30 cellular contexts compared by ENCODE assay signal in the genomic region with DNA sequence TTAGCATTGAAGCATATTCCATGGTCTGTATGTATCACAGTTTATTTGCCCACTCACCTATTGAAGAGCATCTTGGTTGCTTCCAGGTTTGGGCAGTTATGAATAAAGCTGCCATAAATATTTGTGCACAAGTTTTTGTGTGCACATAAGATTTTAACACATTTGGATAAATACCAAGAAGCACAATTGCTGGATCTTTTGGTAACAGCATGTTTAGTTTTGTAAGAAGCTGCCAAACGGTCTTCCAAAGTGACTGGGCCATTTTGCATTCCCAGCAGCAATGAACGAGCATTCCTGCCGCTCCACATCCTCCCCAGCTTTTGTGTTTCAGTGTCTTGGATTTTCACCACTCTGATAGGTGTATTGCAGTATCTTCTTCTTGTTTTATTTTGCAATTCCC.
"Had no signal": no experiment of that assay in that cellular context is flagged by ENCODE, and none has a peak within 500 bp of the region (broad histone marks: within the 10 kb centered on the region; RNA-seq: fewer than 3 reads in every experiment).

No MANE protein-coding gene starts in this region.

- H3K27me3 Mint-ChIP-seq: activated CD4-positive, alpha-beta memory T cell treated with anti-CD3 and anti-CD28 coated beads, Interleukin-2, amount 10 ng/mL, durations not matched to agents 7 days and 5 days; activated CD4-positive, alpha-beta T cell treated with anti-CD3 and anti-CD28 coated beads, Interleukin-2, amount 10 ng/mL, durations not matched to agents 7 days and 5 days; activated naive CD8-positive, alpha-beta T cell; activated T-helper 17 cell treated with anti-CD3 and anti-CD28 coated beads, Interleukin-2, amount 50 U/mL, for 72 hours; dendritic cell treated with granulocyte-macrophage colony-stimulating factor and Interleukin-4, amounts not matched to agents 40 ng/mL and 50 ng/mL, for 4 days; T-cell had no signal

- H3K27ac ChIP-seq: brain microvascular endothelial cell, coronary artery, dorsolateral prefrontal cortex, foreskin keratinocyte, gastrocnemius medialis, heart left ventricle had no signal

- H3K36me3 ChIP-seq: brain microvascular endothelial cell, gastrocnemius medialis, heart left ventricle had no signal

- H3K9me3 ChIP-seq: gastrocnemius medialis, heart left ventricle had no signal

- ATAC-seq: activated T-cell treated with anti-CD3 and anti-CD28 coated beads, Interleukin-2, amount 50 U/mL, for 4 hours; activated T-helper 17 cell treated with anti-CD3 and anti-CD28 coated beads, Interleukin-2, amount 50 U/mL, for 72 hours; esophagus mucosa; foreskin keratinocyte; gastrocnemius medialis; heart left ventricle; T-cell had no signal

- H3K27me3 ChIP-seq: dorsolateral prefrontal cortex, foreskin keratinocyte, heart left ventricle had no signal

- H3K4me3 Mint-ChIP-seq: activated CD4-positive, alpha-beta memory T cell treated with anti-CD3 and anti-CD28 coated beads, Interleukin-2, amount 10 ng/mL, durations not matched to agents 7 days and 5 days; activated CD4-positive, alpha-beta T cell treated with anti-CD3 and anti-CD28 coated beads, Interleukin-2, amount 10 ng/mL, durations not matched to agents 7 days and 5 days; activated naive CD8-positive, alpha-beta T cell; activated T-cell treated with anti-CD3 and anti-CD28 coated beads, Interleukin-2, amount 50 U/mL, for 4 hours; activated T-helper 17 cell treated with anti-CD3 and anti-CD28 coated beads, Interleukin-2, amount 50 U/mL, for 72 hours; central memory CD8-positive, alpha-beta T cell; dendritic cell treated with granulocyte-macrophage colony-stimulating factor and Interleukin-4, amounts not matched to agents 40 ng/mL and 50 ng/mL, for 4 days; endodermal cell; T-cell; T-helper 1 cell treated with Interleukin-12 subunit alpha and Interleukin-12 subunit beta and Interleukin-4 antibody, amounts not matched to agents 30 μg/mL and 1 μg/mL, for 36 hours had no signal

- H3K4me1 ChIP-seq: foreskin keratinocyte had no signal

- H3K4me1 Mint-ChIP-seq: activated CD4-positive, alpha-beta T cell treated with anti-CD3 and anti-CD28 coated beads, Interleukin-2, amount 10 ng/mL, durations not matched to agents 7 days and 5 days; activated T-helper 17 cell treated with anti-CD3 and anti-CD28 coated beads, Interleukin-2, amount 50 U/mL, for 72 hours; central memory CD8-positive, alpha-beta T cell; endodermal cell; T-cell had no signal

- H3K4me3 ChIP-seq: coronary artery, dorsolateral prefrontal cortex, gastrocnemius medialis, heart left ventricle had no signal

- DNase-seq: activated CD4-positive, alpha-beta memory T cell treated with anti-CD3 and anti-CD28 coated beads, Interleukin-2, amount 10 ng/mL, durations not matched to agents 7 days and 5 days; activated CD4-positive, alpha-beta T cell treated with anti-CD3 and anti-CD28 coated beads for 1 hour; activated CD4-positive, alpha-beta T cell treated with anti-CD3 and anti-CD28 coated beads for 4 hours; activated CD4-positive, alpha-beta T cell treated with anti-CD3 and anti-CD28 coated beads, Interleukin-2, amount 10 ng/mL, durations not matched to agents 7 days and 5 days; activated CD4-positive, alpha-beta T cell treated with anti-CD3 and anti-CD28 coated beads, Interleukin-2, amount 50 U/mL, for 4 hours; activated CD8-positive, alpha-beta memory T cell treated with anti-CD3 and anti-CD28 coated beads for 24 hours; activated gamma-delta T cell treated with Interleukin-2 at 50 U/mL for 16 hours; activated naive CD4-positive, alpha-beta T cell treated with anti-CD3 and anti-CD28 coated beads, Interleukin-2, amount 50 U/mL, for 16 hours; activated naive CD4-positive, alpha-beta T cell treated with Interleukin-2 at 50 U/mL for 16 hours; activated T-cell treated with anti-CD3 and anti-CD28 coated beads, Interleukin-2, amount 50 U/mL, for 4 hours; amniotic stem cell; anterior cingulate cortex; brain microvascular endothelial cell; dorsolateral prefrontal cortex; effector memory CD4-positive, alpha-beta T cell; endodermal cell; foreskin keratinocyte; gastrocnemius medialis; glutamatergic neuron; heart left ventricle; SW 1271; T-cell; T1000 had no signal

- H3K9me3 Mint-ChIP-seq: activated CD4-positive, alpha-beta memory T cell treated with anti-CD3 and anti-CD28 coated beads, Interleukin-2, amount 10 ng/mL, durations not matched to agents 7 days and 5 days; activated CD4-positive, alpha-beta T cell treated with anti-CD3 and anti-CD28 coated beads, Interleukin-2, amount 10 ng/mL, durations not matched to agents 7 days and 5 days; activated T-cell treated with anti-CD3 and anti-CD28 coated beads, Interleukin-2, amount 50 U/mL, for 4 hours; activated T-helper 17 cell treated with anti-CD3 and anti-CD28 coated beads, Interleukin-2, amount 50 U/mL, for 72 hours; central memory CD8-positive, alpha-beta T cell; dendritic cell treated with granulocyte-macrophage colony-stimulating factor and Interleukin-4, amounts not matched to agents 40 ng/mL and 50 ng/mL, for 4 days; endodermal cell; T-cell; T-helper 1 cell treated with Interleukin-12 subunit alpha and Interleukin-12 subunit beta and Interleukin-4 antibody, amounts not matched to agents 30 μg/mL and 1 μg/mL, for 36 hours had no signal

- H3K27ac Mint-ChIP-seq: activated CD4-positive, alpha-beta memory T cell treated with anti-CD3 and anti-CD28 coated beads, Interleukin-2, amount 10 ng/mL, durations not matched to agents 7 days and 5 days; activated CD4-positive, alpha-beta T cell treated with anti-CD3 and anti-CD28 coated beads, Interleukin-2, amount 10 ng/mL, durations not matched to agents 7 days and 5 days; activated naive CD8-positive, alpha-beta T cell; activated T-helper 17 cell treated with anti-CD3 and anti-CD28 coated beads, Interleukin-2, amount 50 U/mL, for 72 hours; dendritic cell treated with granulocyte-macrophage colony-stimulating factor and Interleukin-4, amounts not matched to agents 40 ng/mL and 50 ng/mL, for 4 days; endodermal cell; T-cell; T-helper 1 cell treated with Interleukin-12 subunit alpha and Interleukin-12 subunit beta and Interleukin-4 antibody, amounts not matched to agents 30 μg/mL and 1 μg/mL, for 36 hours had no signal
